ENCODE assay signal across 2 cellular contexts in genomic region chr7:48009257-48009656, GRCh38.
TF ChIP-seq lines count a peak whose summit lies in the region.

No MANE protein-coding gene starts in this region.

TF ChIP-seq in HepG2, 621 proteins besides CTCF, POLR2A, EP300 and RAD21:
- TF ChIP-seq MNT (IDR thresholded peaks at IDR 0.05), result peak; percentile 79
- no peak for TF ChIP-seq PCBP2 (optimal IDR thresholded peaks at IDR 0.05; ENCODE audit: low read depth, low read length, poor library complexity, severe bottlenecking)

TF ChIP-seq in WTC11, 78 proteins besides CTCF, POLR2A, EP300 and RAD21:
- TF ChIP-seq NR2C2 (CRISPR knock-in tag; IDR thresholded peaks at IDR 0.05) (no peak), ARID4B (CRISPR knock-in tag; IDR thresholded peaks at IDR 0.05; ENCODE audit: borderline replicate concordance) (no peak), CBFB (CRISPR knock-in tag; IDR thresholded peaks at IDR 0.05; ENCODE audit: low read depth) (no peak), GTF2I (CRISPR knock-in tag; conservative IDR thresholded peaks at IDR 0.05) (no peak), ERG (CRISPR knock-in tag; IDR thresholded peaks at IDR 0.05) (no peak), AR (CRISPR knock-in tag; IDR thresholded peaks at IDR 0.05) (no peak), IRF1 (CRISPR knock-in tag; IDR thresholded peaks at IDR 0.05) (no peak), CREM (CRISPR knock-in tag; IDR thresholded peaks at IDR 0.05) (no peak), FOXP1 (CRISPR knock-in tag; IDR thresholded peaks at IDR 0.05; ENCODE audit: borderline replicate concordance) (no peak), HMGA2 (CRISPR knock-in tag; IDR thresholded peaks at IDR 0.05) (no peak), RELA (CRISPR knock-in tag; IDR thresholded peaks at IDR 0.05; ENCODE audit: borderline replicate concordance) (no peak)
